ENCODE assay signal across 1 cellular context in the genomic region with DNA sequence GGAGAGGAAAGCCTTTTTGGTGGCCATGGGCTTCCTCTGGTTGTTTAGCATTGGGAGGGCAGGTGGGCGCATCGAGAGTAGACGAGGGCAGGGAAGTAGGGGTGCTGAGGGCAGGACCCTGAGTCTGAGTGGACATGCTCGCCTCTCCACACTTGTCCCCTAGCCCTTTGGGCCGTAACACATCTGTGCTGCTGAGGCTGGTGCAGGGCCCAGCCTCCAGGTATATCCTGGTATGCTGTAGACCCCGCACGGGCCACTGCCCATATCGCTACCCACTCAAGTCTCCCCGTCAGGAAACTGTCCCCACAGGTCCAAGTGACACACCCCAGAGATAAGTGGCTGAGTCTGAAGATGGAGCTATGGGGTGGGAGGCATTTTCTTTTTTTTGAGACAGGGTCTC.
TF ChIP-seq lines count a peak whose summit lies in the region.

No MANE protein-coding gene starts in this region.

TF ChIP-seq in GM12878, 131 proteins besides CTCF, POLR2A, EP300 and RAD21:
- TF ChIP-seq MEF2B (IDR thresholded peaks at IDR 0.05; ENCODE audit: partially characterized antibody, poor library complexity, severe bottlenecking): no peak
- TF ChIP-seq SPI1 (IDR thresholded peaks at IDR 0.05; ENCODE audit: borderline replicate concordance, insufficient read depth, low read depth, low read length): no peak
- TF ChIP-seq FOS (IDR thresholded peaks at IDR 0.05; ENCODE audit: borderline replicate concordance, extremely low read depth, insufficient read length): no peak
- TF ChIP-seq RAD51 (IDR thresholded peaks at IDR 0.05): no peak
- TF ChIP-seq NBN (IDR thresholded peaks at IDR 0.05): no peak
- no peak for TF ChIP-seq ZNF24 (IDR thresholded peaks at IDR 0.05)
